ENCODE assay signal across 1 cellular context in the genomic region with DNA sequence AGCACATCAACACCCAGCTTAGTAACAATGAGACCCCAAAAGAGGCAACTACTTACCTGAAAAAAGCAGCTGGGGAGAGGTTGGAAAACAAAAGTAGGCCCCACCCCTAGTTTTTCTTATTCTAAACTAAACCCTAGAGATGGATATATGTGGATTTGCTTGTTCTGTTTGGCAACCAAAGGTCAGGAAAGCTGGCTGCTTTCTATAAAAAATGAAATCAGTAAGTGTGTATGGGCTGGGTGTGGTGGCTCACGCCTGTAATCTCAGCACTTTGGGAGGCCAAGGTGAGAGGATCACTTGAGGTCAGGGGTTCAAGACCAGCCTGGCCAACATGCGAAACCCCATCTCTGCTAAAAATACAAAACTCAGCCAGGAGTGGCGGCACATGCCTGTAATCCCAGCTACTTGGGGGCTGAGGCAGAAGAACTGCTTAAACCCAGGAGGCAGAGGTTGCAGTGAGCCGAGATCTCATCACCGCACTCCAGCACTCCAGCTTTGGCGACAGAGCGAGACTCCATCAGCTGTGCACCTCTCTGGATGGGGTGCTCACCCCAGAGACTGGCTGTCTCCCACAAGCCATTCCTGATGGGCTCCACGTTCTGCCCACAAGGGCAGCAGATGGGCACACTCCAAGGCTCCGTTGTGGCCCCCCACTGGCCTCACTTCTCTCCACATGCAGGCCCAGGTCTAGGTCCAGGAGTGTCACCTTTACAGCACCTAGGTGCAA.
TF ChIP-seq lines count a peak whose summit lies in the region.

No MANE protein-coding gene starts in this region.

TF ChIP-seq in HepG2, 621 proteins besides CTCF, POLR2A, EP300 and RAD21:
- TF ChIP-seq ZZZ3 (CRISPR knock-in tag; IDR thresholded peaks at IDR 0.05; ENCODE audit: borderline replicate concordance), result no peak
- TF ChIP-seq, protein P1, sequence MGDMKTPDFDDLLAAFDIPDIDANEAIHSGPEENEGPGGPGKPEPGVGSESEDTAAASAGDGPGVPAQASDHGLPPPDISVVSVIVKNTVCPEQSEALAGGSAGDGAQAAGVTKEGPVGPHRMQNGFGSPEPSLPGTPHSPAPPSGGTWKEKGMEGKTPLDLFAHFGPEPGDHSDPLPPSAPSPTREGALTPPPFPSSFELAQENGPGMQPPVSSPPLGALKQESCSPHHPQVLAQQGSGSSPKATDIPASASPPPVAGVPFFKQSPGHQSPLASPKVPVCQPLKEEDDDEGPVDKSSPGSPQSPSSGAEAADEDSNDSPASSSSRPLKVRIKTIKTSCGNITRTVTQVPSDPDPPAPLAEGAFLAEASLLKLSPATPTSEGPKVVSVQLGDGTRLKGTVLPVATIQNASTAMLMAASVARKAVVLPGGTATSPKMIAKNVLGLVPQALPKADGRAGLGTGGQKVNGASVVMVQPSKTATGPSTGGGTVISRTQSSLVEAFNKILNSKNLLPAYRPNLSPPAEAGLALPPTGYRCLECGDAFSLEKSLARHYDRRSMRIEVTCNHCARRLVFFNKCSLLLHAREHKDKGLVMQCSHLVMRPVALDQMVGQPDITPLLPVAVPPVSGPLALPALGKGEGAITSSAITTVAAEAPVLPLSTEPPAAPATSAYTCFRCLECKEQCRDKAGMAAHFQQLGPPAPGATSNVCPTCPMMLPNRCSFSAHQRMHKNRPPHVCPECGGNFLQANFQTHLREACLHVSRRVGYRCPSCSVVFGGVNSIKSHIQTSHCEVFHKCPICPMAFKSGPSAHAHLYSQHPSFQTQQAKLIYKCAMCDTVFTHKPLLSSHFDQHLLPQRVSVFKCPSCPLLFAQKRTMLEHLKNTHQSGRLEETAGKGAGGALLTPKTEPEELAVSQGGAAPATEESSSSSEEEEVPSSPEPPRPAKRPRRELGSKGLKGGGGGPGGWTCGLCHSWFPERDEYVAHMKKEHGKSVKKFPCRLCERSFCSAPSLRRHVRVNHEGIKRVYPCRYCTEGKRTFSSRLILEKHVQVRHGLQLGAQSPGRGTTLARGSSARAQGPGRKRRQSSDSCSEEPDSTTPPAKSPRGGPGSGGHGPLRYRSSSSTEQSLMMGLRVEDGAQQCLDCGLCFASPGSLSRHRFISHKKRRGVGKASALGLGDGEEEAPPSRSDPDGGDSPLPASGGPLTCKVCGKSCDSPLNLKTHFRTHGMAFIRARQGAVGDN (CRISPR knock-in tag; IDR thresholded peaks at IDR 0.05), result peak; percentile 26; the same call in 1 of the 2 replicates
